Comparison of ENCODE assay signal across 1 cellular context in the genomic region with DNA sequence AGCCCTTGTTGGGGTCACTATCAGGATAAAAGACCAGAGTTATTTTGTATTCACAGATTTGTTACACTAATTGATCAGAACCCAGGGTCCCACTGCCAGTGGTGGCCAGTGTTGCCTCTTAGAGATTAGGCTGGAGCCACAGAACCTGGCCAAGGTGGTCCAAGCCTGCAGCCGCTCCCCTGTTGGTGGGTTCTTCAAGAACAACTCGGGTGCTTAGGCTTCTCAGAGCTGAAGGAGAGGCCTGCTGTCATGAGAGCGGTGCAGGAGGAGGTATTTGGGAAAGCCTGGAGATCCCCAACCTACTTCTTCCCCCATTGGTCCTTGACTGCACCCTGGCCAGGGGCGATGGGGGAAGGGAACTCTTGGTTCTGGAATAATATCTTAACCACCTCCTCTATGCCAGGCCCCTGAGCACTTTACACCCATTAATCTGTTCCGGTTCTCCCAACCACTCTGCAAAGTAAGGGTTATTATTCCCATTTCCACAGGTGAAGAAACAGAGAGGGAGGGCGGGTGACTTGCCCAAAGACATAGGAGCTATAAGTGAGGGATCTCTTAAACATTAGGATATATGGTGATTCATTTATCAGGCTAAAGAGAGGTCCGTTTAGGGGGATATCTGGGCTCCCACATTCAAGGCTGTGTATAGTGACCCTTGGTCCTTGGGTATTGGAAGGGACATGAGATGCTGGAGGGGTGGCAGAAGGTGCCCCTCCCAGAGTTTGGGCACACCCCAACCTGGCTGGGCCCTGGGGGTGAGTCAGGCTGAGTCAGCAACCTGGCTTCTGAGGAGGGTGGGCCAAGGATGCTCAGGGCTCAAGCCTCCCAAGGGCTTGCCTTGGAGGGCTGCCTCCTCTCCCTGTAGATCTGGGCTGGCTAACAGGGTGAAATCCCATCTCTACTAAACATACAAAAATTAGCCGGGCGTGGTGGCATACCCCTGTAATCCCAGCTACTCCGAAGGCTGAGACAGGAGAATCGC.
A peak's percentile ranks its signal among the peaks of the same experiment; 100 is the strongest.
TF ChIP-seq lines count a peak whose summit lies in the region.

No MANE protein-coding gene starts in this region.

TF ChIP-seq in A549, 52 proteins besides CTCF, POLR2A, EP300 and RAD21 (continued from another document):
- TF ChIP-seq POLR2AphosphoS2 (conservative IDR thresholded peaks at IDR 0.05; ENCODE audit: low read length) (peak; percentile 77; the same call in 1 of the 2 replicates), HDAC2 (IDR thresholded peaks at IDR 0.05) (no peak), HOXA7 (CRISPR knock-in tag; IDR thresholded peaks at IDR 0.05) (no peak)
